ENCODE assay signal across 8 cellular contexts in the genomic region with DNA sequence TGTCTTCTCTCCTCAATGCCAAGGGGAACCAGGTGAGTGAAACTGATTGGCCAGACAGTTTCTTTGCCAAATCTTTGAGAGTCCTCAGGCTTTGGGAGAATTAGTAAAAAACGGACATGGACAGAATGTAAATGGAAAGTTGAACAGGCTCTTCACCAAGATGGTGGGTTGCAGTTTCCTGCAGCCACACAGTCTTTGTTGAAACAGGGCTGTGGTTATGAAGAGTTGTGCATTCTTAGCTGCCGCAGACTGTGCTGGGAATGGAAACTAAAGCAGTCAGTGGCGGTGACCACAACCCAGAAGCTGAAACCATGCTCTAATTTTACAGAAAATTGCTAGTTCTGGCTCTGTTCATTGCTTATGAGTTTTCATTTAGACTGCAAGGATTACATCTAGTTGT. TPM values are rescaled to one million over a fixed set of nuclear protein-coding genes. Genes with fewer than 3 reads are reported as not detected.
DNase-seq lines count a peak whose midpoint lies in the region; ATAC-seq, FAIRE-seq and TF ChIP-seq lines count a peak whose summit lies in the region.

No MANE protein-coding gene starts in this region.

- ATAC-seq in HG02642 (IDR thresholded peaks at IDR 0.05; ENCODE audit: poor library complexity, unreplicated experiment): peak; percentile 97

- H3K36me3 ChIP-seq in vagina (peaks cover 0 to 19% of the 10 kb centered on the region in 2 donors), trophoblast cell (ENCODE audit: control insufficient read depth in 1 of 2, insufficient read depth in 2 of 2, low read length in 2 of 2) (peaks cover 3 to 6% of the 10 kb centered on the region in 2 experiments)

- H3K27ac ChIP-seq in vagina (no peak overlapping the region), trophoblast cell (ENCODE audit: low read depth, low read length) (no peak overlapping the region)

- no peak overlapping the region for H2BK120ac ChIP-seq in trophoblast cell (ENCODE audit: insufficient read depth, low read length, poor library complexity)

- no peak overlapping the region for H3K23ac ChIP-seq in trophoblast cell (ENCODE audit: low read length)

- no peak overlapping the region for H3K4me2 ChIP-seq in trophoblast cell (ENCODE audit: low read length)

- H3K4me1 ChIP-seq in vagina: no peaks in the 10 kb centered on the region
- H3K4me1 ChIP-seq in trophoblast cell (ENCODE audit: control insufficient read depth in 1 of 2, insufficient read depth in 2 of 2, low read length in 2 of 2): no peaks in the 10 kb centered on the region

- no peak overlapping the region for H3K4ac ChIP-seq in trophoblast cell (ENCODE audit: low read depth, low read length)

- no CpG with 5 or more reads among the region's 3 CpGs for WGBS in trophoblast cell (ENCODE audit: extremely low coverage, insufficient coverage, insufficient read length)

- no peak overlapping the region for H2AK5ac ChIP-seq in trophoblast cell (ENCODE audit: low read length)

- H2AFZ ChIP-seq in trophoblast cell (ENCODE audit: insufficient read depth, low read length, poor library complexity): no peak overlapping the region

- no peak overlapping the region for H3K4me3 ChIP-seq in vagina
- H3K4me3 ChIP-seq in trophoblast cell (ENCODE audit: low read depth, low read length): no peak overlapping the region

- no peak overlapping the region for H3K9ac ChIP-seq in trophoblast cell (ENCODE audit: low read length)

- peak; percentile 51 for DNase-seq in GM12891 (ENCODE audit: insufficient read length, low spot score)
- peak in 3 of 5 experiments; percentile 10 to 96 (median 71) for DNase-seq in T-helper 2 cell
- peak; percentile 53 for DNase-seq in fibroblast of peridontal ligament (ENCODE audit: extremely low read depth)
- no peak for DNase-seq in AG20443 (ENCODE audit: low spot score)
- DNase-seq in vagina (ENCODE audit: extremely low spot score in 2 of 2): no peak
- no peak for DNase-seq in trophoblast cell
- DNase-seq in T1000 (lab: John Stamatoyannopoulos, UW): no peak

- intact Hi-C loops in vagina (cut with DNase I): no loop called here

- H4K8ac ChIP-seq in trophoblast cell (ENCODE audit: low read depth, low read length): no peak overlapping the region

- H3K14ac ChIP-seq in trophoblast cell (ENCODE audit: low read length): no peak overlapping the region

- no peak overlapping the region for H4K12ac ChIP-seq in trophoblast cell (ENCODE audit: low read depth, low read length)

- H4K91ac ChIP-seq in trophoblast cell (ENCODE audit: low read depth, low read length): no peak overlapping the region

- H3K79me1 ChIP-seq in trophoblast cell (ENCODE audit: low read length): no peaks in the 10 kb centered on the region

- FAIRE-seq in GM12891 (lab: Jason Lieb, UNC): peak; percentile 99

- TF ChIP-seq CTCF in vagina (IDR thresholded peaks at IDR 0.05): no peak

- no peak overlapping the region for H2BK5ac ChIP-seq in trophoblast cell (ENCODE audit: low read depth, low read length, poor library complexity)

- H3K79me2 ChIP-seq in trophoblast cell (ENCODE audit: control insufficient read depth, insufficient read depth, low read length, poor library complexity): no peaks in the 10 kb centered on the region

- no peak for TF ChIP-seq POLR2A in GM12891 (IDR thresholded peaks at IDR 0.05; ENCODE audit: low read depth, low read length)
- no peak for TF ChIP-seq POLR2A in vagina (IDR thresholded peaks at IDR 0.05)

- no peak overlapping the region for H2BK12ac ChIP-seq in trophoblast cell (ENCODE audit: low read length)

- H3K9me3 ChIP-seq in vagina (no peaks in the 10 kb centered on the region), trophoblast cell (ENCODE audit: insufficient read depth, low read depth, low read length) (no peaks in the 10 kb centered on the region)

- H3K27me3 ChIP-seq in vagina: no peaks in the 10 kb centered on the region
- no peaks in the 10 kb centered on the region for H3K27me3 ChIP-seq in trophoblast cell (ENCODE audit: insufficient read depth, low read length)

- no peak overlapping the region for H3K18ac ChIP-seq in trophoblast cell (ENCODE audit: low read length)

TF ChIP-seq in GM12891, 5 proteins besides CTCF, POLR2A, EP300 and RAD21:
- TF ChIP-seq POU2F2 (IDR thresholded peaks at IDR 0.05; ENCODE audit: low read depth, low read length) (peak; percentile 75; the same call in 1 of the 2 replicates), POLR2AphosphoS5 (IDR thresholded peaks at IDR 0.05; ENCODE audit: low read depth, low read length) (no peak), SPI1 (IDR thresholded peaks at IDR 0.05; ENCODE audit: low read depth, low read length) (0 out of 2 replicates have a peak, but pooled peaks have one; percentile 4)

RNA-seq across cellular contexts. Expression of a gene that starts 42.1 kb away (rescaled TPM):
- 32.0 TPM for polyA plus RNA-seq in GM12891 (2012; ENCODE audit: low read depth, missing spikeins)
- total RNA-seq in vagina: 50.3 TPM
- 23.0 and 25.1 TPM in 2 replicates for polyA plus RNA-seq in trophoblast cell (2013)

Comparison
In these comparisons a context has a peak if more than half of its experiments do, and no peak if none do; other contexts are left out.
1. DNase-seq: peak in GM12891 (single experiment), T-helper 2 cell (3 of 5) and fibroblast of peridontal ligament (single experiment); none in AG20443 (single experiment), vagina (0 of 2), trophoblast cell (0 of 2) and T1000 (single experiment).